In genomic region chr17:75516619-75517276, GRCh38 we compare ENCODE assay signal across 8 cellular contexts. TPM values are rescaled to one million over a fixed set of nuclear protein-coding genes. Genes with fewer than 3 reads are reported as not detected.
DNase-seq lines count a peak whose midpoint lies in the region; ATAC-seq and TF ChIP-seq lines count a peak whose summit lies in the region.

No MANE protein-coding gene starts in this region.

- TF ChIP-seq CTCF in breast epithelium (IDR thresholded peaks at IDR 0.05), result no peak
- no peak for TF ChIP-seq CTCF in lower leg skin (IDR thresholded peaks at IDR 0.05)

- intact Hi-C loops in breast epithelium (cut with DNase I; ENCODE audit: low total_unique reads) (no loop called here), lower leg skin (cut with DNase I; ENCODE audit: low total_unique reads) (no loop called here)

- H3K27ac ChIP-seq in breast epithelium (peak overlapping the region; percentile 40 to 95), substantia nigra (ENCODE audit: low read depth, low read length, poor library complexity, severe bottlenecking) (peak overlapping the region; percentile 63)

- DNase-seq in activated T-cell treated with anti-CD3 and anti-CD28 coated beads for 1 hour (ENCODE audit: low read depth) (peak; percentile 20), activated T-cell treated with anti-CD3 and anti-CD28 coated beads for 4 hours (no peak), SK-N-DZ (ENCODE audit: low spot score) (peak; percentile 65), breast epithelium (ENCODE audit: low spot score in 2 of 2) (no peak), lower leg skin (ENCODE audit: low spot score in 2 of 2) (no peak), substantia nigra (lab: John Stamatoyannopoulos, UW) (peak in 6 of 49 donors; percentile 27 to 63 (median 46)), DMS153 (lab: John Stamatoyannopoulos, UW) (no peak)

- WGBS in lower leg skin, 2 donors, result 0 to 1% methylated on average over 25 to 49 of the region's 64 CpGs

- no peaks in the 10 kb centered on the region for H3K36me3 ChIP-seq in breast epithelium

- H3K9me3 ChIP-seq in breast epithelium, result no peaks in the 10 kb centered on the region

- H3K4me3 ChIP-seq in breast epithelium, result peak overlapping the region; percentile 89 to 94 (median 91)
- peak overlapping the region; percentile 70 for H3K4me3 ChIP-seq in lower leg skin (ENCODE audit: low read depth, poor library complexity, severe bottlenecking)

- TF ChIP-seq POLR2A in breast epithelium (IDR thresholded peaks at IDR 0.05) (no peak), lower leg skin (IDR thresholded peaks at IDR 0.05) (no peak)

- H3K4me1 ChIP-seq in breast epithelium, result peaks cover 8 to 27% of the 10 kb centered on the region in 2 donors

- no peaks in the 10 kb centered on the region for H3K27me3 ChIP-seq in breast epithelium

- peak; percentile 14 for ATAC-seq in HG03045 (IDR thresholded peaks at IDR 0.05; ENCODE audit: unreplicated experiment)

RNA-seq across cellular contexts. Expression of gene TSEN54, which starts 0.4 kb away (rescaled TPM):
- polyA plus RNA-seq in SK-N-DZ (2014; cell fraction: cytosol; rRNA removed), result 77.8 and 95.2 TPM in 2 replicates
- polyA plus RNA-seq in SK-N-DZ (2014; cell fraction: nucleus; rRNA removed), result 174 and 182 TPM in 2 replicates
- 10 to 100 TPM; 18.4 to 34.7 (median 31.2) TPM for total RNA-seq in breast epithelium
- total RNA-seq in lower leg skin, result 10 to 100 TPM; 42.7 to 70.8 (median 50.8) TPM

RNA-seq across cellular contexts. Expression of gene CASKIN2, which starts 1.4 kb away (rescaled TPM):
- polyA plus RNA-seq in SK-N-DZ (2014; cell fraction: cytosol; rRNA removed), result 7.2 and 9.4 TPM in 2 replicates
- polyA plus RNA-seq in SK-N-DZ (2014; cell fraction: nucleus; rRNA removed), result 13.8 and 46.4 TPM in 2 replicates
- total RNA-seq in breast epithelium (10 to 100 TPM in 2 of 3 donors, 1 to 10 TPM in 1; 10.0 to 23.3 (median 14.6) TPM), lower leg skin (10 to 100 TPM; 11.7 to 23.2 (median 17.8) TPM)

RNA-seq across cellular contexts. Expression of gene LLGL2, which starts 8.7 kb away (rescaled TPM):
- 1.3 and 1.7 TPM in 2 replicates for polyA plus RNA-seq in SK-N-DZ (2014; cell fraction: cytosol; rRNA removed)
- 1.1 and 1.7 TPM in 2 replicates for polyA plus RNA-seq in SK-N-DZ (2014; cell fraction: nucleus; rRNA removed)
- total RNA-seq in breast epithelium (10 to 100 TPM in 2 of 3 donors, 1 to 10 TPM in 1; 4.6 to 60.2 (median 52.4) TPM), lower leg skin (10 to 100 TPM; 57.3 to 96.0 (median 79.6) TPM)

Comparison
In these comparisons a context has a peak if more than half of its experiments do, and no peak if none do; other contexts are left out.
1. DNase-seq: peak in activated T-cell treated with anti-CD3 and anti-CD28 coated beads for 1 hour (single experiment) and SK-N-DZ (single experiment); none in activated T-cell treated with anti-CD3 and anti-CD28 coated beads for 4 hours (single experiment), breast epithelium (0 of 2), lower leg skin (0 of 2) and DMS153 (single experiment).